22 cellular contexts compared by ENCODE assay signal in genomic region chr6:5425797-5426196, GRCh38.
"Had no signal": no experiment of that assay in that cellular context is flagged by ENCODE, and none has a peak within 500 bp of the region (broad histone marks: within the 10 kb centered on the region; RNA-seq: fewer than 3 reads in every experiment).

No MANE protein-coding gene starts in this region.

- H3K27me3 ChIP-seq: esophagus squamous epithelium, gastrocnemius medialis, heart right ventricle, left lung had no signal

- H3K36me3 ChIP-seq: esophagus squamous epithelium, gastrocnemius medialis, left lung had no signal

- H3K4me3 ChIP-seq: esophagus squamous epithelium, gastrocnemius medialis, heart right ventricle, left lung, lower lobe of right lung, mucosa of descending colon had no signal

- H3K4me1 ChIP-seq: esophagus squamous epithelium, gastrocnemius medialis, heart right ventricle, left lung, lower lobe of right lung had no signal

- ATAC-seq: effector memory CD8-positive, alpha-beta T cell; esophagus mucosa; gastrocnemius medialis; heart right ventricle; left cardiac atrium; left lung; left ventricle myocardium superior; lower lobe of right lung; mucosa of descending colon; naive thymus-derived CD8-positive, alpha-beta T cell had no signal

- H3K27ac ChIP-seq: epithelial cell of prostate, esophagus squamous epithelium, gastrocnemius medialis, heart right ventricle, left lung, lower lobe of right lung had no signal

- H3K9me3 ChIP-seq: esophagus squamous epithelium, gastrocnemius medialis, heart right ventricle, left lung, lower lobe of right lung, mucosa of descending colon had no signal

- DNase-seq: cortex of kidney; effector CD8-positive, alpha-beta T cell; effector memory CD8-positive, alpha-beta T cell; endodermal cell; erythroblast; esophagus squamous epithelium; foreskin fibroblast; foreskin melanocyte; gastrocnemius medialis; glutamatergic neuron; head of caudate nucleus; heart right ventricle; hippocampal formation; left cardiac atrium; left lung; left ventricle myocardium superior; lower lobe of right lung; mucosa of descending colon; naive B cell; naive thymus-derived CD8-positive, alpha-beta T cell had no signal
